ENCODE assay signal across 13 cellular contexts in the genomic region with DNA sequence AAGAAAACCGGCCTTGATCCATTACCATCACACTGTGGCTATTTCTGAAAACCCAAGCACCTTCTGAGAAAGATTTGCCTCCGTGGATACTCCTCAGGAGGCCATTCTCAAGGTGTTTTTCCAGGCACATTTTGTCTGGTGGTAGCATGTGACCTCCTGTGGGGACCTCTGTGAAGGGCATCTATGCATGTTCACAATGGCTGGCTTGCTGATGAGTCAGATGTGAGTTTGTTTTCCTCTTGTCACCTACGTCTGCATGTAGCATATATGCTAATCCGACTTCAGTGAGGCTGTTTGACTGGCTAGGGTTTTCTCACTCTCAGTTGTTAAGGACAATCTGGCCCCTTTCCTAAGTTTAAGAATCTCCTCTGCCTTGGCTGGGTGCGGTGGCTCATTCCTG. TPM values are rescaled to one million over a fixed set of nuclear protein-coding genes. Genes with fewer than 3 reads are reported as not detected.
"Had no signal": no experiment of that assay in that cellular context is flagged by ENCODE, and none has a peak within 500 bp of the region (broad histone marks: within the 10 kb centered on the region; RNA-seq: fewer than 3 reads in every experiment).

No MANE protein-coding gene starts in this region.

RNA-seq across cellular contexts. Expression of gene CDCP2, which starts 55.1 kb away (rescaled TPM):
- total RNA-seq: activated CD4-positive, alpha-beta memory T cell treated with anti-CD3 and anti-CD28 coated beads, Interleukin-2, amount 10 ng/mL, durations not matched to agents 7 days and 5 days; activated CD4-positive, alpha-beta T cell treated with anti-CD3 and anti-CD28 coated beads for 36 hours; activated CD4-positive, alpha-beta T cell treated with anti-CD3 and anti-CD28 coated beads, Interleukin-2, amount 10 ng/mL, durations not matched to agents 24 days and 14 days; activated naive CD8-positive, alpha-beta T cell treated with anti-CD3 and anti-CD28 coated beads for 36 hours; activated T-cell treated with anti-CD3 and anti-CD28 coated beads, Interleukin-2, amount 50 U/mL, for 72 hours; ascending aorta; bronchial epithelial cell; cardiac septum; cerebellum; fibroblast of lung; fibroblast of villous mesenchyme; glomerular endothelial cell; T-helper 1 cell treated with Interleukin-12 subunit alpha and Interleukin-12 subunit beta and Interleukin-4 antibody, amounts not matched to agents 30 ng/mL and 1 ng/mL, for 36 hours had no signal
- polyA plus RNA-seq: fibroblast of lung had no signal
